Comparison of ENCODE assay signal across 11 cellular contexts in the genomic region with DNA sequence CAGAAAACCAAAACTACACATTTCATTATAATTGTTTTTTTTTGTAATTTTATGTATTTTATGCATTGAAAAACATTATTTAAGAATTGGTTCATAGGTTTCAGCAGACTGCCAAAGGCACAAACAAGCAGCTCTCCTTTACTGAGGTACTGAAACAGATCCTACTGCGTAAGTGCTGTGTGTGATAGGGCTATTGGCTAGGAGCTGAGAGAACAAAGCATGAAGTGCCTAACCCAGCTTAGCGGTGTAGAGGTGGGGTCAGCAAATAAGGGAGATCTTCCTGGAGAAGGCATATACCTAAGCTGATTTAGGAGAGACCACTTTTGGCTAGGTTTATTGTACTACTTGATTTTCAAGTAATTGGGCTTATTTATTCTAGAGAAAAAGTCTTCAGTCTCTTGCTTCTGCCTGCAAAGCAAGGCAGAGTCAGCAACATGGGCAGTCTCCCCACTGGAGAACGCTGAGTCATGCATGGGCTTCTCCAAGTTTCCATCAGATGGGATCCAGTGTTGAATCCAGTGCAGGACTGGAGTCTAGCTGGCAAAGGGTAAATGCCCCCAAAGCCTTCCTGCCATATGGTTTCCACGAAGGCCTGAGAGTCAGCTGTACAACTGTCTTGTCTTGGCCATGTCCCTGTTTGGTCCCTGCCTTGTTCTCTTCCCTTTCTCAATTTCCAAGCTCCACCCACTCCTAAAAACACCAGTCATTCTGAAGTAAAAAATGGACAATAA. TPM values are rescaled to one million over a fixed set of nuclear protein-coding genes. Genes with fewer than 3 reads are reported as not detected.
DNase-seq lines count a peak whose midpoint lies in the region; ATAC-seq, FAIRE-seq and TF ChIP-seq lines count a peak whose summit lies in the region.
"Had no signal": no experiment of that assay in that cellular context is flagged by ENCODE, and none has a peak within 500 bp of the region (broad histone marks: within the 10 kb centered on the region; RNA-seq: fewer than 3 reads in every experiment).

No MANE protein-coding gene starts in this region.

- H3K79me2 ChIP-seq in PC-3 (ENCODE audit: low read length) (no peaks in the 10 kb centered on the region), endothelial cell of umbilical vein (ENCODE audit: control insufficient read depth, insufficient read depth, low read length) (no peaks in the 10 kb centered on the region)

- 49 to 59% (median 52%) methylated on average over 4 of the region's 4 CpGs for WGBS in psoas muscle, 3 donors

- no peaks in the 10 kb centered on the region for H3F3A ChIP-seq in PC-3 (ENCODE audit: low read length, unreplicated experiment)

- H3K4me3 Mint-ChIP-seq in activated T-cell treated with anti-CD3 and anti-CD28 coated beads, Interleukin-2, amount 50 U/mL, for 24 hours, result no peak overlapping the region

- H3K9ac ChIP-seq in PC-3 (ENCODE audit: low read length) (no peak overlapping the region), endothelial cell of umbilical vein (replicated peaks; ENCODE audit: extremely low read depth, insufficient read depth, low read length) (no peak overlapping the region)

- ATAC-seq in PC-3 (peak; percentile 27; the same call in 1 of the 2 replicates), psoas muscle (peak; percentile 36 to 52 (median 44))
- ATAC-seq: GM12878 had no signal

- intact Hi-C loops in PC-3 (cut with micrococcal nuclease), result no loop called here
- intact Hi-C loops in endothelial cell of umbilical vein (cut with micrococcal nuclease), result no loop called here
- intact Hi-C loops in psoas muscle (cut with DNase I), result no loop called here

- H3K4me1 ChIP-seq in PC-3 (ENCODE audit: insufficient read depth, low read length) (no peaks in the 10 kb centered on the region), endothelial cell of umbilical vein (ENCODE audit: control insufficient read depth, extremely low read depth, insufficient read depth, low read length) (no peaks in the 10 kb centered on the region), psoas muscle (peaks cover 7% of the 10 kb centered on the region)

- H3K27me3 ChIP-seq in PC-3 (ENCODE audit: low read length) (no peaks in the 10 kb centered on the region), endothelial cell of umbilical vein (ENCODE audit: control insufficient read depth in 2 of 2, insufficient read depth in 2 of 2, low read length in 2 of 2) (no peaks in the 10 kb centered on the region), psoas muscle (ENCODE audit: insufficient read depth in 3 of 3, low read length in 2 of 3) (no peaks in the 10 kb centered on the region)

- BruUV-seq in PC-3 (replicated peaks; lab: Mats Ljungman, UMichigan), result no TSS peak
- BruUV-seq in endothelial cell of umbilical vein (replicated peaks; lab: Mats Ljungman, UMichigan), result no TSS peak

- no peaks in the 10 kb centered on the region for H3K9me2 ChIP-seq in PC-3 (replicated peaks; ENCODE audit: low read length)

- dilution Hi-C loops in endothelial cell of umbilical vein (cut with MboI; ENCODE audit: extremely low pct_ligation_motif_present, low sequenced_read_pairs), result no loop called here

- H3K4me2 ChIP-seq in PC-3 (ENCODE audit: low read length), result no peak overlapping the region
- no peak overlapping the region for H3K4me2 ChIP-seq in endothelial cell of umbilical vein (ENCODE audit: insufficient read depth, low read length)

- H3K9me3 Mint-ChIP-seq in activated T-cell treated with anti-CD3 and anti-CD28 coated beads, Interleukin-2, amount 50 U/mL, for 24 hours, result no peaks in the 10 kb centered on the region

- no peaks in the 10 kb centered on the region for H3K27me3 Mint-ChIP-seq in activated T-cell treated with anti-CD3 and anti-CD28 coated beads, Interleukin-2, amount 50 U/mL, for 24 hours

- no peaks in the 10 kb centered on the region for H3K9me1 ChIP-seq in endothelial cell of umbilical vein (replicated peaks; ENCODE audit: control insufficient read depth, extremely low read depth, insufficient read depth, low read length)

- H2AFZ ChIP-seq in PC-3 (ENCODE audit: low read length), result no peak overlapping the region
- no peak overlapping the region for H2AFZ ChIP-seq in endothelial cell of umbilical vein (ENCODE audit: low read depth, low read length)

- no peak for FAIRE-seq in endothelial cell of umbilical vein (lab: Jason Lieb, UNC)
- FAIRE-seq: GM12878 had no signal

- CTCF ChIA-PET in PC-3 (lab: Charles Lee) (interaction anchor here (0.7 kb wide), 1 partner anchor 98 kb away, joined by 3 read pairs; no protein-coding TSS in a partner anchor), endothelial cell of umbilical vein (lab: Charles Lee) (interaction anchor here (0.9 to 1.8 kb wide), 2 partner anchors 18 to 158 kb away, joined by 3 to 11 read pairs; partner anchors contain the start of gene YTHDF2)

- H3K9me3 ChIP-seq in PC-3 (ENCODE audit: low read length) (no peaks in the 10 kb centered on the region), endothelial cell of umbilical vein (replicated peaks; ENCODE audit: control insufficient read depth, insufficient read depth, low read length) (no peaks in the 10 kb centered on the region), psoas muscle (no peaks in the 10 kb centered on the region)

- no peak overlapping the region for H3K27ac ChIP-seq in PC-3 (ENCODE audit: low read length)
- no peak overlapping the region for H3K27ac ChIP-seq in endothelial cell of umbilical vein (ENCODE audit: insufficient read depth, low read depth, low read length)
- H3K27ac ChIP-seq in psoas muscle, result no peak overlapping the region

- TF ChIP-seq POLR2A in endothelial cell of umbilical vein (IDR thresholded peaks at IDR 0.05; ENCODE audit: low read depth, low read length), result no peak

- no peak for DNase-seq in activated T-cell treated with anti-CD3 and anti-CD28 coated beads, Interleukin-2, amount 50 U/mL, for 24 hours
- DNase-seq in activated T-cell treated with anti-CD3 and anti-CD28 coated beads, Interleukin-2, amount 50 U/mL, for 1 hour, result no peak
- DNase-seq in PC-3 (no peak), endothelial cell of umbilical vein (ENCODE audit: low read depth, low spot score) (peak; percentile 10), psoas muscle (no peak), glomerular visceral epithelial cell (ENCODE audit: extremely low spot score) (no peak), NCI-H2171 (lab: John Stamatoyannopoulos, UW) (no peak), NCI-H748 (lab: John Stamatoyannopoulos, UW; ENCODE audit: unreplicated experiment) (no peak)
- DNase-seq: NCI-H524 treated with DMSO at 0.1 percent for 48 hours, T-helper 2 cell had no signal

- H3K4me3 ChIP-seq in PC-3 (ENCODE audit: low read length), result no peak overlapping the region
- no peak overlapping the region for H3K4me3 ChIP-seq in endothelial cell of umbilical vein (replicated peaks in 1 of 3; ENCODE audit: insufficient read depth in 1 of 3, low read depth in 1 of 3, low read length in 3 of 3)
- H3K4me3 ChIP-seq in psoas muscle, result no peak overlapping the region
- H3K4me3 ChIP-seq: GM12878 had no signal

- H4K20me1 ChIP-seq in PC-3 (ENCODE audit: low read length) (no peaks in the 10 kb centered on the region), endothelial cell of umbilical vein (replicated peaks; ENCODE audit: control insufficient read depth, extremely low read depth, insufficient read depth, low read length) (no peaks in the 10 kb centered on the region)

- H3K27ac Mint-ChIP-seq in activated T-cell treated with anti-CD3 and anti-CD28 coated beads, Interleukin-2, amount 50 U/mL, for 24 hours, result peak overlapping the region; percentile 52

- no peaks in the 10 kb centered on the region for H3K4me1 Mint-ChIP-seq in activated T-cell treated with anti-CD3 and anti-CD28 coated beads, Interleukin-2, amount 50 U/mL, for 24 hours (ENCODE audit: low read depth)

- POLR2A ChIA-PET in PC-3 (lab: Charles Lee; ENCODE audit: unreplicated experiment) (interaction anchor here (0.6 kb wide), 1 partner anchor 147 kb away, joined by 3 read pairs; no protein-coding TSS in a partner anchor), endothelial cell of umbilical vein (lab: Charles Lee) (no interaction called here)

- H3K36me3 Mint-ChIP-seq in activated T-cell treated with anti-CD3 and anti-CD28 coated beads, Interleukin-2, amount 50 U/mL, for 24 hours (ENCODE audit: low read depth), result peaks cover 27% of the 10 kb centered on the region

- H3K36me3 ChIP-seq in PC-3 (ENCODE audit: low read depth, low read length), result peaks cover 6% of the 10 kb centered on the region; the same call in 1 of the 2 replicates
- H3K36me3 ChIP-seq in endothelial cell of umbilical vein (ENCODE audit: control insufficient read depth in 2 of 2, extremely low read depth in 1 of 2, insufficient read depth in 2 of 2, low read length in 2 of 2), result peaks cover 0 to 7% of the 10 kb centered on the region in 2 experiments
- peaks cover 0 to 13% of the 10 kb centered on the region in 2 donors for H3K36me3 ChIP-seq in psoas muscle (ENCODE audit: insufficient read depth in 1 of 2, low read depth in 1 of 2)

- no peak for TF ChIP-seq CTCF in PC-3 (conservative IDR thresholded peaks at IDR 0.05; ENCODE audit: low read depth, low read length)
- TF ChIP-seq CTCF in endothelial cell of umbilical vein (IDR thresholded peaks at IDR 0.05; ENCODE audit: extremely low read depth in 1 of 2, insufficient read depth in 1 of 2, low read depth in 1 of 2, low read length in 2 of 2), result no peak
- no peak for TF ChIP-seq CTCF in psoas muscle (IDR thresholded peaks at IDR 0.05)

RNA-seq across cellular contexts. Expression of gene YTHDF2, which starts 18.0 kb away (rescaled TPM):
- total RNA-seq in PC-3 (2014; rRNA removed) (49.8 and 55.0 TPM in 2 replicates), endothelial cell of umbilical vein (101 and 105 TPM in 2 replicates), psoas muscle (10 to 100 TPM; 43.4 to 55.1 (median 49.1) TPM)
- polyA plus RNA-seq in endothelial cell of umbilical vein (72.4 and 73.6 TPM in 2 replicates), psoas muscle (10 to 100 TPM; 30.3 to 49.0 (median 38.4) TPM)
- polyA plus RNA-seq in endothelial cell of umbilical vein (2011; cell fraction: cytosol; rRNA removed), result 76.7 and 81.7 TPM in 2 replicates
- 68.4 and 75.6 TPM in 2 replicates for polyA plus RNA-seq in endothelial cell of umbilical vein (2011; cell fraction: nucleus; rRNA removed)
- 62.3 and 92.5 TPM in 2 replicates for polyA plus RNA-seq in endothelial cell of umbilical vein (2012)
- 226 and 237 TPM in 2 replicates for polyA minus RNA-seq in endothelial cell of umbilical vein
- 65.3 TPM for polyA minus RNA-seq in endothelial cell of umbilical vein (2011; cell fraction: cytosol; rRNA and poly(A)+ RNA removed)
- 56.2 and 66.6 TPM in 2 replicates for polyA minus RNA-seq in endothelial cell of umbilical vein (2011; cell fraction: nucleus; rRNA and poly(A)+ RNA removed)

RNA-seq across cellular contexts. Expression of gene GMEB1, which starts 50.2 kb away (rescaled TPM):
- total RNA-seq in PC-3 (2014; rRNA removed) (5.2 and 10.8 TPM in 2 replicates), endothelial cell of umbilical vein (14.5 and 16.0 TPM in 2 replicates), psoas muscle (10 to 100 TPM in 2 of 4 donors, 1 to 10 TPM in 2; 8.4 to 12.8 (median 10.0) TPM)
- polyA plus RNA-seq in endothelial cell of umbilical vein (6.8 and 8.1 TPM in 2 replicates), psoas muscle (10 to 100 TPM in 2 of 3 donors, 1 to 10 TPM in 1; 5.3 to 12.3 (median 10.9) TPM)
- polyA plus RNA-seq in endothelial cell of umbilical vein (2011; cell fraction: cytosol; rRNA removed), result 8.2 and 9.5 TPM in 2 replicates
- 10.2 and 12.1 TPM in 2 replicates for polyA plus RNA-seq in endothelial cell of umbilical vein (2011; cell fraction: nucleus; rRNA removed)
- polyA plus RNA-seq in endothelial cell of umbilical vein (2012), result 6.8 and 10.4 TPM in 2 replicates
- 11.9 and 16.3 TPM in 2 replicates for polyA minus RNA-seq in endothelial cell of umbilical vein
- 7.0 TPM for polyA minus RNA-seq in endothelial cell of umbilical vein (2011; cell fraction: cytosol; rRNA and poly(A)+ RNA removed)
- polyA minus RNA-seq in endothelial cell of umbilical vein (2011; cell fraction: nucleus; rRNA and poly(A)+ RNA removed), result 5.2 and 6.5 TPM in 2 replicates
